ENCODE assay signal across 9 cellular contexts in the genomic region with DNA sequence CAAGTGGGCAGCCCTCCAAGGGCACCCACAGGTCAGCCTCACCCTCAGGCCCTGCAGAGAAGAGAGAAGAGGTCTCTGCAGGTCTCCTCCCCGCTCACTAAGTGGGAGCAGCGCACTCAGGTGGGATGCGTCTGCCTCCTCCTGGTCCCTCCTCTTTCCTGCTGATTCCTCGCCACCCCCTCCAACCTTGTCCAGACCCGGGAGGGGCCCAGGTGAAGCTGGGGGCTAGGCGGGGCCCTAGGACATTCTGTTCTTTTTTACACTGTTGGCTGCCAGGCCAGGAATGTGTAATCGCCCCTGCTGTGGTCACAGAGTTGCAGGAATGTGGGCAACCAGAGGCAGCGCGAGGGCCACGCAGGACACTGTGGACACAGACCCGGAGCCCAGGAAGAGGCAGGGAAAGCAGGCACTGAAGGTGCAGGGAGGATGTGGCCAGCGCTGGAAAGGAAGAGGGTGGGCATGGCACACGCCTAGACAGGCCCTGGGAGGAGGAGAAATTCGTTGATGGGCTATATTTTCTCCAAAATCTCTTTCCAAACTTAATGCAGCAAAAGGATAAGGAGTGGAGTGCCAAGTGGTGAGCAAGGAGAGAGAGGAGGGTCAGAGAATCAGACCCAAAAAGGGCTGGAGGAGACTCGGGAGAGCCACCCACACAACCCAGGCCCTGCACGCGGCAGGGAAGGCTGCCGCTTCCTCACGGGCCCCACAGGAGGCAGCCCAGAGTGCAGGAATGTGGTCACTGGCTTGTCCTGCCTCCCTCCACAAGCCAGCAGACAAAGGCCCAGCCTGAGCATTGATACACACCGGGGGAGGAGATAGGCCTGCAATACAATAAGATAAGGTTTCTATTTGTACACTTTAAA. TPM values are rescaled to one million over a fixed set of nuclear protein-coding genes. Genes with fewer than 3 reads are reported as not detected.
DNase-seq lines count a peak whose midpoint lies in the region; ATAC-seq and TF ChIP-seq lines count a peak whose summit lies in the region.
"Had no signal": no experiment of that assay in that cellular context is flagged by ENCODE, and none has a peak within 500 bp of the region (broad histone marks: within the 10 kb centered on the region; RNA-seq: fewer than 3 reads in every experiment).

No MANE protein-coding gene starts in this region.

- H3K9me3 Mint-ChIP-seq in activated T-helper 1 cell treated with anti-CD3 and anti-CD28 coated beads, Interleukin-12 subunit alpha, Interleukin-12 subunit beta, Interleukin-2, Interleukin-4 antibody, amounts not matched to agents 30 ng/mL and 10 ng/mL and 1 ng/mL, durations not matched to agents 14 hours and 24 hours and 36 hours, result no peaks in the 10 kb centered on the region

- peak in 1 of 5 experiments; percentile 28 for TF ChIP-seq CTCF in gastrocnemius medialis (IDR thresholded peaks at IDR 0.05 in 4 of 5, conservative IDR thresholded peaks at IDR 0.05 in 1 of 5)

- intact Hi-C loops in activated T-helper 1 cell treated with anti-CD3 and anti-CD28 coated beads, Interleukin-12 subunit alpha, Interleukin-12 subunit beta, Interleukin-2, Interleukin-4 antibody, amounts not matched to agents 30 ng/mL and 10 ng/mL and 1 ng/mL, durations not matched to agents 14 hours and 24 hours and 36 hours (cut with micrococcal nuclease), result loop anchor here (5.0 kb wide), 1 partner anchor 36 kb away; no protein-coding TSS in a partner anchor
- intact Hi-C loops in right cardiac atrium (cut with DNase I) (no loop called here), gastrocnemius medialis (cut with DNase I; ENCODE audit: low total_unique reads) (no loop called here)

- peaks cover 21% of the 10 kb centered on the region for H3K4me1 Mint-ChIP-seq in activated T-helper 1 cell treated with anti-CD3 and anti-CD28 coated beads, Interleukin-12 subunit alpha, Interleukin-12 subunit beta, Interleukin-2, Interleukin-4 antibody, amounts not matched to agents 30 ng/mL and 10 ng/mL and 1 ng/mL, durations not matched to agents 14 hours and 24 hours and 36 hours (ENCODE audit: low read depth)

- no peak overlapping the region for H3K4me3 Mint-ChIP-seq in activated T-helper 1 cell treated with anti-CD3 and anti-CD28 coated beads, Interleukin-12 subunit alpha, Interleukin-12 subunit beta, Interleukin-2, Interleukin-4 antibody, amounts not matched to agents 30 ng/mL and 10 ng/mL and 1 ng/mL, durations not matched to agents 14 hours and 24 hours and 36 hours

- H3K4me3 ChIP-seq in right cardiac atrium (ENCODE audit: low read length), result no peak overlapping the region
- no peak overlapping the region for H3K4me3 ChIP-seq in gastrocnemius medialis

- WGBS in right cardiac atrium, result 50% methylated on average over 20 of the region's 20 CpGs

- in situ Hi-C loops in gastrocnemius medialis (cut with MboI; ENCODE audit: low sequenced_read_pairs in 4 of 4), result loop anchor here in 2 of 4 donors (5.0 kb wide), 2 partner anchors 39 to 44 kb away; no protein-coding TSS in a partner anchor

- no peak overlapping the region for H3K27ac ChIP-seq in right cardiac atrium (ENCODE audit: low read length)
- peak overlapping the region; percentile 14 to 63 (median 36) for H3K27ac ChIP-seq in gastrocnemius medialis

- peaks cover 5% of the 10 kb centered on the region for H3K27me3 Mint-ChIP-seq in activated T-helper 1 cell treated with anti-CD3 and anti-CD28 coated beads, Interleukin-12 subunit alpha, Interleukin-12 subunit beta, Interleukin-2, Interleukin-4 antibody, amounts not matched to agents 30 ng/mL and 10 ng/mL and 1 ng/mL, durations not matched to agents 14 hours and 24 hours and 36 hours (ENCODE audit: insufficient read depth)

- H3K36me3 ChIP-seq in gastrocnemius medialis, result no peaks in the 10 kb centered on the region

- no peaks in the 10 kb centered on the region for H3K36me3 Mint-ChIP-seq in activated T-helper 1 cell treated with anti-CD3 and anti-CD28 coated beads, Interleukin-12 subunit alpha, Interleukin-12 subunit beta, Interleukin-2, Interleukin-4 antibody, amounts not matched to agents 30 ng/mL and 10 ng/mL and 1 ng/mL, durations not matched to agents 14 hours and 24 hours and 36 hours (ENCODE audit: low read depth)

- peak; percentile 85 for DNase-seq in AG08395 (ENCODE audit: low spot score)
- peak; percentile 75 for DNase-seq in HCEC 1CT
- no peak for DNase-seq in activated T-helper 1 cell treated with anti-CD3 and anti-CD28 coated beads, Interleukin-12 subunit alpha, Interleukin-12 subunit beta, Interleukin-2, Interleukin-4 antibody, amounts not matched to agents 30 ng/mL and 10 ng/mL and 1 ng/mL, durations not matched to agents 14 hours and 24 hours and 36 hours (ENCODE audit: low spot score)
- peak; percentile 64 to 77 (median 76) for DNase-seq in right cardiac atrium
- peak in 1 of 2 donors; percentile 66 for DNase-seq in gastrocnemius medialis
- no peak for DNase-seq in NCI-H2171 (lab: John Stamatoyannopoulos, UW)

- peak overlapping the region; percentile 24 for H3K27ac Mint-ChIP-seq in activated T-helper 1 cell treated with anti-CD3 and anti-CD28 coated beads, Interleukin-12 subunit alpha, Interleukin-12 subunit beta, Interleukin-2, Interleukin-4 antibody, amounts not matched to agents 30 ng/mL and 10 ng/mL and 1 ng/mL, durations not matched to agents 14 hours and 24 hours and 36 hours

- no peak for TF ChIP-seq POLR2A in gastrocnemius medialis (IDR thresholded peaks at IDR 0.05)

- H3K9me3 ChIP-seq in right cardiac atrium (ENCODE audit: control insufficient read depth, low read length), result no peaks in the 10 kb centered on the region
- H3K9me3 ChIP-seq in gastrocnemius medialis, result no peaks in the 10 kb centered on the region

- ATAC-seq in right cardiac atrium (peak; percentile 76 to 79), gastrocnemius medialis (peak; percentile 43 to 70), GM21423 (IDR thresholded peaks at IDR 0.05; ENCODE audit: unreplicated experiment) (no peak), HG02610 (IDR thresholded peaks at IDR 0.05; ENCODE audit: unreplicated experiment) (no peak)

- H3K27me3 ChIP-seq in right cardiac atrium (ENCODE audit: control insufficient read depth, insufficient read depth) (no peaks in the 10 kb centered on the region), gastrocnemius medialis (no peaks in the 10 kb centered on the region)

- H3K4me1 ChIP-seq in right cardiac atrium (ENCODE audit: control insufficient read depth, insufficient read depth, low read length) (no peaks in the 10 kb centered on the region), gastrocnemius medialis (peaks cover 27 to 28% of the 10 kb centered on the region in 2 donors)

RNA-seq across cellular contexts. Expression of a gene that starts 0.9 kb away (rescaled TPM):
- total RNA-seq in activated T-helper 1 cell treated with anti-CD3 and anti-CD28 coated beads, Interleukin-12 subunit alpha, Interleukin-12 subunit beta, Interleukin-2, Interleukin-4 antibody, amounts not matched to agents 30 ng/mL and 10 ng/mL and 1 ng/mL, durations not matched to agents 14 hours and 24 hours and 36 hours, result 0.05 and 0.32 TPM in 2 replicates
- under 1 TPM; 0.08 to 0.80 (median 0.50) TPM for total RNA-seq in right cardiac atrium
- polyA plus RNA-seq in right cardiac atrium, result 0.23 TPM
- 1 to 10 TPM in 1 of 4 donors, under 1 TPM in 2, not detected in 1; 0.20 to 2.0 (median 0.38) TPM for total RNA-seq in gastrocnemius medialis
- polyA plus RNA-seq: neural cell had no signal

RNA-seq across cellular contexts. Expression of a gene that starts 7.7 kb away (rescaled TPM):
- 0.64 and 1.3 TPM in 2 replicates for total RNA-seq in activated T-helper 1 cell treated with anti-CD3 and anti-CD28 coated beads, Interleukin-12 subunit alpha, Interleukin-12 subunit beta, Interleukin-2, Interleukin-4 antibody, amounts not matched to agents 30 ng/mL and 10 ng/mL and 1 ng/mL, durations not matched to agents 14 hours and 24 hours and 36 hours
- total RNA-seq in right cardiac atrium, result 10 to 100 TPM; 37.6 to 54.2 (median 40.3) TPM
- polyA plus RNA-seq in right cardiac atrium, result 30.8 TPM
- total RNA-seq in gastrocnemius medialis, result 10 to 100 TPM; 40.2 to 98.6 (median 43.7) TPM
- polyA plus RNA-seq: neural cell had no signal

RNA-seq across cellular contexts. Expression of a gene that starts 34.4 kb away (rescaled TPM):
- 51.4 and 55.9 TPM in 2 replicates for total RNA-seq in activated T-helper 1 cell treated with anti-CD3 and anti-CD28 coated beads, Interleukin-12 subunit alpha, Interleukin-12 subunit beta, Interleukin-2, Interleukin-4 antibody, amounts not matched to agents 30 ng/mL and 10 ng/mL and 1 ng/mL, durations not matched to agents 14 hours and 24 hours and 36 hours
- total RNA-seq in right cardiac atrium (100 to 1,000 TPM in 1 of 4 donors, 10 to 100 TPM in 3; 65.6 to 103 (median 75.9) TPM), gastrocnemius medialis (100 to 1,000 TPM; 103 to 220 (median 193) TPM)
- 41.3 TPM for polyA plus RNA-seq in right cardiac atrium

Comparison
In these comparisons a context has a peak if more than half of its experiments do, and no peak if none do; other contexts are left out.
1. DNase-seq: peak in AG08395 (single experiment), HCEC 1CT (single experiment) and right cardiac atrium (3 of 3); none in activated T-helper 1 cell treated with anti-CD3 and anti-CD28 coated beads, Interleukin-12 subunit alpha, Interleukin-12 subunit beta, Interleukin-2, Interleukin-4 antibody, amounts not matched to agents 30 ng/mL and 10 ng/mL and 1 ng/mL, durations not matched to agents 14 hours and 24 hours and 36 hours (single experiment) and NCI-H2171 (single experiment).
2. ATAC-seq: peak in right cardiac atrium (2 of 2) and gastrocnemius medialis (2 of 2); none in GM21423 (single experiment) and HG02610 (single experiment).
3. RNA of a gene that starts 7.7 kb away (total RNA-seq): 40.2 to 98.6 TPM in gastrocnemius medialis and 37.6 to 54.2 TPM in right cardiac atrium; 0.64 to 1.3 TPM in activated T-helper 1 cell treated with anti-CD3 and anti-CD28 coated beads, Interleukin-12 subunit alpha, Interleukin-12 subunit beta, Interleukin-2, Interleukin-4 antibody, amounts not matched to agents 30 ng/mL and 10 ng/mL and 1 ng/mL, durations not matched to agents 14 hours and 24 hours and 36 hours; every median in the first group is over 10 times any median in the second.